Comparison of ENCODE assay signal across 29 cellular contexts in genomic region chr4:157804169-157804543, GRCh38.
DNase-seq lines count a peak whose midpoint lies in the region; ATAC-seq and TF ChIP-seq lines count a peak whose summit lies in the region.
"Had no signal": no experiment of that assay in that cellular context is flagged by ENCODE, and none has a peak within 500 bp of the region (broad histone marks: within the 10 kb centered on the region; RNA-seq: fewer than 3 reads in every experiment).

No MANE protein-coding gene starts in this region.

- peaks cover 23% of the 10 kb centered on the region for H3K4me1 ChIP-seq in A673 (ENCODE audit: insufficient read depth, low read length, poor library complexity, severe bottlenecking)
- H3K4me1 ChIP-seq in hepatocyte (ENCODE audit: insufficient read depth): peaks cover 13% of the 10 kb centered on the region
- H3K4me1 ChIP-seq in Peyer's patch: no peaks in the 10 kb centered on the region
- H3K4me1 ChIP-seq: BLaER1, left lung had no signal

- H3K4me1 Mint-ChIP-seq in progenitor cell of endocrine pancreas (ENCODE audit: low read depth): peaks cover 21% of the 10 kb centered on the region
- no peaks in the 10 kb centered on the region for H3K4me1 Mint-ChIP-seq in activated naive CD8-positive, alpha-beta T cell treated with anti-CD3 and anti-CD28 coated beads, Interleukin-2, amount 50 U/mL, for 24 hours
- H3K4me1 Mint-ChIP-seq: immature natural killer cell, WTC11 had no signal

- BruUV-seq in A673 (replicated peaks; lab: Mats Ljungman, UMichigan): no TSS peak

- H2AFZ ChIP-seq in hepatocyte: no peak overlapping the region

- no peak for ATAC-seq in activated naive CD8-positive, alpha-beta T cell treated with anti-CD3 and anti-CD28 coated beads, Interleukin-2, amount 50 U/mL, for 24 hours
- no peak for ATAC-seq in GM19324 (IDR thresholded peaks at IDR 0.05; ENCODE audit: low FRiP score, unreplicated experiment)
- ATAC-seq: WTC11 had no signal

- no peaks in the 10 kb centered on the region for H3K79me2 ChIP-seq in hepatocyte

- peaks cover 15% of the 10 kb centered on the region for H3K9me3 Mint-ChIP-seq in progenitor cell of endocrine pancreas (ENCODE audit: low read depth)
- peaks cover under 1% of the 10 kb centered on the region for H3K9me3 Mint-ChIP-seq in activated naive CD8-positive, alpha-beta T cell treated with anti-CD3 and anti-CD28 coated beads, Interleukin-2, amount 50 U/mL, for 24 hours

- POLR2A ChIA-PET in A673 (lab: Charles Lee; ENCODE audit: low non-redundant PET): no interaction called here

- DNase-seq in A673 (ENCODE audit: low spot score): no peak
- peak; percentile 47 for DNase-seq in NCI-H69 (lab: John Stamatoyannopoulos, UW)
- peak; percentile 7 for DNase-seq in hepatocyte (ENCODE audit: low spot score)
- DNase-seq in progenitor cell of endocrine pancreas (ENCODE audit: low spot score, unreplicated experiment): no peak
- DNase-seq in activated naive CD8-positive, alpha-beta T cell treated with anti-CD3 and anti-CD28 coated beads, Interleukin-2, amount 50 U/mL, for 24 hours: no peak
- DNase-seq in H4 (ENCODE audit: low spot score): no peak
- DNase-seq in Peyer's patch: no peak
- DNase-seq: activated CD4-positive, alpha-beta T cell treated with anti-CD3 and anti-CD28 coated beads, Interleukin-2, amount 50 U/mL, for 4 hours; activated CD8-positive, alpha-beta memory T cell treated with anti-CD3 and anti-CD28 coated beads, Interleukin-2, amount 50 U/mL, for 48 hours; cerebellar nuclear complex; COR-L47; DMS79; GF-D8; GOT3; hippocampal formation; immature natural killer cell; left lung; MV-4-11; NCI-H1694; NCI-H774; OCI-M1; posterior cingulate gyrus; SW 1271; T1000 had no signal

- no peaks in the 10 kb centered on the region for H4K20me1 ChIP-seq in hepatocyte (ENCODE audit: insufficient read depth, poor library complexity, severe bottlenecking)
- H4K20me1 ChIP-seq: BLaER1 had no signal

- intact Hi-C loops in A673 (cut with micrococcal nuclease; ENCODE audit: unreplicated experiment): loop anchor here (5.0 to 10.0 kb wide), 2 partner anchors 102 to 579 kb away; partner anchors contain the start of gene GRIA2

- H3K36me3 ChIP-seq in A673 (ENCODE audit: insufficient read depth, low read length, poor library complexity, severe bottlenecking) (no peaks in the 10 kb centered on the region), hepatocyte (replicated peaks; ENCODE audit: insufficient read depth, low read depth) (no peaks in the 10 kb centered on the region), Peyer's patch (no peaks in the 10 kb centered on the region)
- H3K36me3 ChIP-seq: BLaER1, left lung had no signal

- peak overlapping the region; percentile 73 for H3K27ac Mint-ChIP-seq in progenitor cell of endocrine pancreas
- no peak overlapping the region for H3K27ac Mint-ChIP-seq in activated naive CD8-positive, alpha-beta T cell treated with anti-CD3 and anti-CD28 coated beads, Interleukin-2, amount 50 U/mL, for 24 hours
- H3K27ac Mint-ChIP-seq: activated naive CD8-positive, alpha-beta T cell; immature natural killer cell; WTC11 had no signal

- peaks cover 2% of the 10 kb centered on the region for H3K36me3 Mint-ChIP-seq in progenitor cell of endocrine pancreas (ENCODE audit: insufficient read depth)
- no peaks in the 10 kb centered on the region for H3K36me3 Mint-ChIP-seq in activated naive CD8-positive, alpha-beta T cell treated with anti-CD3 and anti-CD28 coated beads, Interleukin-2, amount 50 U/mL, for 24 hours (ENCODE audit: low read depth)
- H3K36me3 Mint-ChIP-seq: activated naive CD8-positive, alpha-beta T cell; immature natural killer cell; WTC11 had no signal

- no peak overlapping the region for H3K4me3 Mint-ChIP-seq in progenitor cell of endocrine pancreas (ENCODE audit: low read depth)
- H3K4me3 Mint-ChIP-seq in activated naive CD8-positive, alpha-beta T cell treated with anti-CD3 and anti-CD28 coated beads, Interleukin-2, amount 50 U/mL, for 24 hours: no peak overlapping the region
- H3K4me3 Mint-ChIP-seq: activated naive CD8-positive, alpha-beta T cell; immature natural killer cell; WTC11 had no signal

- CTCF ChIA-PET in A673 (lab: Charles Lee): no interaction called here

- H3K4me3 ChIP-seq in A673 (ENCODE audit: low read depth, low read length, poor library complexity, severe bottlenecking) (no peak overlapping the region), hepatocyte (no peak overlapping the region), Peyer's patch (no peak overlapping the region)
- H3K4me3 ChIP-seq: BLaER1, left lung had no signal

- no peak for TF ChIP-seq POLR2A in Peyer's patch (IDR thresholded peaks at IDR 0.05)

- H3K4me2 ChIP-seq in hepatocyte: peak overlapping the region; percentile 27
- H3K4me2 ChIP-seq: BLaER1, KMS-11 had no signal

- no peaks in the 10 kb centered on the region for H3K9me2 ChIP-seq in hepatocyte (replicated peaks; ENCODE audit: insufficient read depth)

- H3K9me3 ChIP-seq in A673 (ENCODE audit: low read depth, low read length, poor library complexity, severe bottlenecking): peaks cover 6% of the 10 kb centered on the region
- H3K9me3 ChIP-seq in hepatocyte (ENCODE audit: low read depth): no peaks in the 10 kb centered on the region
- no peaks in the 10 kb centered on the region for H3K9me3 ChIP-seq in Peyer's patch
- H3K9me3 ChIP-seq: BLaER1, left lung had no signal

- no peak for TF ChIP-seq CTCF in A673 (conservative IDR thresholded peaks at IDR 0.05; ENCODE audit: low read depth, low read length)
- no peak for TF ChIP-seq CTCF in hepatocyte (IDR thresholded peaks at IDR 0.05; ENCODE audit: poor library complexity)
- no peak for TF ChIP-seq CTCF in progenitor cell of endocrine pancreas (IDR thresholded peaks at IDR 0.05; ENCODE audit: unreplicated experiment)
- TF ChIP-seq CTCF in Peyer's patch (IDR thresholded peaks at IDR 0.05): no peak

- H3K27me3 Mint-ChIP-seq in progenitor cell of endocrine pancreas: no peaks in the 10 kb centered on the region
- H3K27me3 Mint-ChIP-seq in activated naive CD8-positive, alpha-beta T cell treated with anti-CD3 and anti-CD28 coated beads, Interleukin-2, amount 50 U/mL, for 24 hours: no peaks in the 10 kb centered on the region
- H3K27me3 Mint-ChIP-seq: activated naive CD8-positive, alpha-beta T cell had no signal

- 11% methylated on average over 1 of the region's 1 CpG for WGBS in hepatocyte (ENCODE audit: low lambda C conversion rate, missing lambda C conversion rate)

- H3K27me3 ChIP-seq in A673 (replicated peaks; ENCODE audit: insufficient read depth, low read depth, low read length, poor library complexity): no peaks in the 10 kb centered on the region
- no peaks in the 10 kb centered on the region for H3K27me3 ChIP-seq in hepatocyte
- H3K27me3 ChIP-seq in Peyer's patch: no peaks in the 10 kb centered on the region
- H3K27me3 ChIP-seq: BLaER1, left lung had no signal

- peak overlapping the region; percentile 55 for H3K27ac ChIP-seq in A673 (ENCODE audit: low read depth, low read length, poor library complexity, severe bottlenecking)
- peak overlapping the region; percentile 51 for H3K27ac ChIP-seq in hepatocyte
- no peak overlapping the region for H3K27ac ChIP-seq in Peyer's patch
- H3K27ac ChIP-seq: BLaER1, KMS-11, left lung had no signal

Comparison
In these comparisons a context has a peak if more than half of its experiments do, and no peak if none do; other contexts are left out.
1. DNase-seq: peak in NCI-H69 (single experiment) and hepatocyte (single experiment); none in A673 (single experiment), progenitor cell of endocrine pancreas (single experiment), activated naive CD8-positive, alpha-beta T cell treated with anti-CD3 and anti-CD28 coated beads, Interleukin-2, amount 50 U/mL, for 24 hours (single experiment), H4 (single experiment) and Peyer's patch (0 of 3).
2. H3K27ac ChIP-seq: peak in A673 (single experiment) and hepatocyte (single experiment); none in Peyer's patch (0 of 4).